ENCODE assay signal across 19 cellular contexts in genomic region chr7:92010215-92010614, GRCh38.
DNase-seq lines count a peak whose midpoint lies in the region; ATAC-seq, FAIRE-seq and TF ChIP-seq lines count a peak whose summit lies in the region.
"Had no signal": no experiment of that assay in that cellular context is flagged by ENCODE, and none has a peak within 500 bp of the region (broad histone marks: within the 10 kb centered on the region; RNA-seq: fewer than 3 reads in every experiment).

No MANE protein-coding gene starts in this region.

- peaks cover 42 to 66% of the 10 kb centered on the region in 2 donors for H3K36me3 Mint-ChIP-seq in stimulated activated naive B cell treated with anti-CD40 and anti-IgM and Interleukin-4, amounts not matched to agents 10 μg/mL and 1 μg/mL and 100 μg/mL, for 72 hours

- H3K4me3 Mint-ChIP-seq in stimulated activated naive B cell treated with anti-CD40 and anti-IgM and Interleukin-4, amounts not matched to agents 10 μg/mL and 1 μg/mL and 100 μg/mL, for 72 hours: no peak overlapping the region
- H3K4me3 Mint-ChIP-seq: H9, T-helper 17 cell had no signal

- H3K9me3 Mint-ChIP-seq in stimulated activated naive B cell treated with anti-CD40 and anti-IgM and Interleukin-4, amounts not matched to agents 10 μg/mL and 1 μg/mL and 100 μg/mL, for 72 hours: peaks cover 0 to 2% of the 10 kb centered on the region in 2 donors

- POLR2A ChIA-PET in HepG2 (lab: Yijun Ruan, JAX): no interaction called here

- in situ Hi-C loops in HepG2 (cut with HindIII; ENCODE audit: extremely low pct_ligation_motif_present, low pct_unique_long_range_greater_than_20kb): no loop called here

- H3K9ac ChIP-seq in HepG2 (ENCODE audit: insufficient read depth, low read depth, low read length): no peak overlapping the region

- ATAC-seq in HepG2: peak; percentile 34; the same call in 2 of the 3 replicates
- no peak for ATAC-seq in right lobe of liver
- ATAC-seq in stimulated activated naive B cell treated with anti-CD40 and anti-IgM and Interleukin-4, amounts not matched to agents 10 μg/mL and 1 μg/mL and 100 μg/mL, for 72 hours (replicated peaks): no peak
- ATAC-seq: Panc1, T-helper 17 cell had no signal

- TF ChIP-seq CTCF in HepG2 (CRISPR knock-in tag; IDR thresholded peaks at IDR 0.05): no peak
- no peak for TF ChIP-seq CTCF in right lobe of liver (IDR thresholded peaks at IDR 0.05)

- DNase-seq in HepG2 (ENCODE audit: low spot score) (peak; percentile 61), right lobe of liver (no peak), NCI-H69 (lab: John Stamatoyannopoulos, UW) (peak; percentile 5), T1000 (lab: John Stamatoyannopoulos, UW) (peak; percentile 82), NCI-H524 treated with DMSO at 0.1 percent for 48 hours (lab: John Stamatoyannopoulos, UW) (no peak), frontal cortex (ENCODE audit: low spot score in 2 of 2) (no peak), HK-2 (ENCODE audit: unreplicated experiment) (no peak)
- DNase-seq in stimulated activated naive B cell treated with anti-CD40 and anti-IgM and Interleukin-4, amounts not matched to agents 10 μg/mL and 1 μg/mL and 100 μg/mL, for 72 hours: no peak
- DNase-seq: C1 segment of cervical spinal cord, H9, KBM-7, NCI-H1092, NCI-H146, NCI-H2107, NCI-H2227 treated with DMSO at 0.1 percent for 48 hours, NCI-H526 treated with DMSO at 0.1 percent for 48 hours, SHP77 treated with DMSO at 0.1 percent for 48 hours, T-helper 17 cell had no signal

- H3K9me3 ChIP-seq in HepG2 (ENCODE audit: low read length) (peaks cover 23% of the 10 kb centered on the region), right lobe of liver (no peaks in the 10 kb centered on the region)

- TF ChIP-seq EP300 in HepG2 (IDR thresholded peaks at IDR 0.05; ENCODE audit: low read depth in 2 of 2, low read length in 2 of 2) (no peak), HepG2 (CRISPR knock-in tag; IDR thresholded peaks at IDR 0.05; ENCODE audit: borderline replicate concordance) (no peak)

- no peak overlapping the region for H2AFZ ChIP-seq in HepG2 (ENCODE audit: low read length)

- FAIRE-seq in HepG2 (lab: Jason Lieb, UNC) (no peak), frontal cortex (lab: Jason Lieb, UNC) (no peak)

- H3K4me1 Mint-ChIP-seq in stimulated activated naive B cell treated with anti-CD40 and anti-IgM and Interleukin-4, amounts not matched to agents 10 μg/mL and 1 μg/mL and 100 μg/mL, for 72 hours: no peaks in the 10 kb centered on the region
- H3K4me1 Mint-ChIP-seq: H9 had no signal

- no peaks in the 10 kb centered on the region for H3K79me2 ChIP-seq in HepG2 (ENCODE audit: insufficient read depth, low read length)

- H3K27ac ChIP-seq in HepG2 (ENCODE audit: extremely low read length, insufficient read depth, low read length) (no peak overlapping the region), right lobe of liver (no peak overlapping the region)

- no peaks in the 10 kb centered on the region for H3K27me3 ChIP-seq in HepG2 (ENCODE audit: control insufficient read depth in 1 of 2, insufficient read depth in 2 of 2, low read length in 2 of 2)
- H3K27me3 ChIP-seq in right lobe of liver: no peaks in the 10 kb centered on the region

- 93% methylated on average over 4 of the region's 5 CpGs for WGBS in HepG2 (ENCODE audit: low lambda C conversion rate)
- whole genome bisulfite sequencing in right lobe of liver (ENCODE audit: insufficient coverage, low coverage, low lambda C conversion rate, missing lambda C conversion rate): no CpG with 5 or more reads among the region's 5 CpGs

- TF ChIP-seq RAD21 in HepG2 (CRISPR knock-in tag; IDR thresholded peaks at IDR 0.05): no peak

- TF ChIP-seq POLR2A in HepG2 (IDR thresholded peaks at IDR 0.05; ENCODE audit: insufficient read depth in 1 of 2, low read depth in 2 of 2, low read length in 2 of 2) (no peak), right lobe of liver (IDR thresholded peaks at IDR 0.05) (no peak)

- H3K4me2 ChIP-seq in HepG2 (ENCODE audit: low read depth, low read length): no peak overlapping the region

- no TSS peak for BruUV-seq in HepG2 (replicated peaks; lab: Mats Ljungman, UMichigan)

- H3K4me3 ChIP-seq in HepG2 (replicated peaks in 1 of 3; ENCODE audit: insufficient read depth in 1 of 3, low read depth in 2 of 3, low read length in 3 of 3): no peak overlapping the region
- H3K4me3 ChIP-seq in right lobe of liver: no peak overlapping the region

- no peak overlapping the region for H3K27ac Mint-ChIP-seq in stimulated activated naive B cell treated with anti-CD40 and anti-IgM and Interleukin-4, amounts not matched to agents 10 μg/mL and 1 μg/mL and 100 μg/mL, for 72 hours
- H3K27ac Mint-ChIP-seq: H9, T-helper 17 cell had no signal

- CTCF ChIA-PET in HepG2 (lab: Yijun Ruan, JAX; ENCODE audit: low intra/inter-chr PET ratio, low total read pairs): no interaction called here

- no peaks in the 10 kb centered on the region for H4K20me1 ChIP-seq in HepG2 (ENCODE audit: insufficient read depth, low read length)

- H3K27me3 Mint-ChIP-seq in stimulated activated naive B cell treated with anti-CD40 and anti-IgM and Interleukin-4, amounts not matched to agents 10 μg/mL and 1 μg/mL and 100 μg/mL, for 72 hours: no peaks in the 10 kb centered on the region
- H3K27me3 Mint-ChIP-seq: T-helper 17 cell had no signal

- intact Hi-C loops in HepG2 (cut with micrococcal nuclease; ENCODE audit: unreplicated experiment) (no loop called here), right lobe of liver (cut with DNase I) (no loop called here)

- H3K4me1 ChIP-seq in HepG2 (ENCODE audit: insufficient read depth, low read length): no peaks in the 10 kb centered on the region
- no peaks in the 10 kb centered on the region for H3K4me1 ChIP-seq in right lobe of liver

- peaks cover 0 to 7% of the 10 kb centered on the region in 2 experiments; a peak in 1 of 5 replicates for H3K36me3 ChIP-seq in HepG2 (replicated peaks in 1 of 2; ENCODE audit: control insufficient read depth in 1 of 2, insufficient read depth in 2 of 2, low read length in 2 of 2)
- peaks cover 0 to 13% (median 0%) of the 10 kb centered on the region in 4 donors for H3K36me3 ChIP-seq in right lobe of liver

TF ChIP-seq in HepG2, 621 proteins besides CTCF, POLR2A, EP300 and RAD21 (continues in another document):
- TF ChIP-seq ZNF687 (CRISPR knock-in tag; IDR thresholded peaks at IDR 0.05) (no peak), RARA (CRISPR knock-in tag; IDR thresholded peaks at IDR 0.05) (no peak), POGZ (CRISPR knock-in tag; IDR thresholded peaks at IDR 0.05) (peak; percentile 60), TOPORS (CRISPR knock-in tag; IDR thresholded peaks at IDR 0.05) (peak; percentile 63; the same call in 1 of the 2 replicates), MBD4 (IDR thresholded peaks at IDR 0.05; ENCODE audit: borderline replicate concordance, low read length) (no peak), MZF1 (CRISPR knock-in tag; IDR thresholded peaks at IDR 0.05; ENCODE audit: borderline replicate concordance) (no peak), ZNF468 (CRISPR knock-in tag; IDR thresholded peaks at IDR 0.05) (no peak)

Comparison
In these comparisons a context has a peak if more than half of its experiments do, and no peak if none do; other contexts are left out.
1. DNase-seq: peak in HepG2 (single experiment), NCI-H69 (single experiment) and T1000 (single experiment); none in right lobe of liver (0 of 3), stimulated activated naive B cell treated with anti-CD40 and anti-IgM and Interleukin-4, amounts not matched to agents 10 μg/mL and 1 μg/mL and 100 μg/mL, for 72 hours (single experiment), NCI-H524 treated with DMSO at 0.1 percent for 48 hours (single experiment), frontal cortex (0 of 2) and HK-2 (single experiment).